In the genomic region with DNA sequence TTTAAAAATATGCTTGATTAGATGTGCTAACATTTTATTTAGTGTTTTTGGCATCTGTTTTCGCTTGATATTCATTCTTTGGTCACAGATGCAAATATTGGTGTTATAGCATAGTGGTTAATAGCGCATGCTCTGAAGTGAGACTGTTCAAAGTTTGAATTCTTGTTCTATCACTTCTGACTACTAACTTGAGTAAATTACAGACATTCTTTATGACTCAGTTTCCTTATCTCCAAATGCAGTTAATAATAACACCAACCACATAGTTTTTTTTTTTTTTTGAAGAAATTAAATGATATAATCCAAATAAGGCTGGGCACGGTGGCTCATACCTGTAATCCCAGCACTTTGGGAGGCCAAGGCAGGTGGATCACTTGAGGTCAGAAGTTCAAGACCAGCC, we compare ENCODE assay signal across 31 cellular contexts.
"Had no signal": no experiment of that assay in that cellular context is flagged by ENCODE, and none has a peak within 500 bp of the region (broad histone marks: within the 10 kb centered on the region; RNA-seq: fewer than 3 reads in every experiment).

No MANE protein-coding gene starts in this region.

- H3K36me3 ChIP-seq: adrenal gland, ascending aorta, brain microvascular endothelial cell, colonic mucosa, WERI-Rb-1 had no signal

- H3K4me3 ChIP-seq: adrenal gland, ascending aorta, colonic mucosa had no signal

- ATAC-seq: activated CD8-positive, alpha-beta T cell treated with anti-CD3 and anti-CD28 coated beads for 36 hours; activated naive CD8-positive, alpha-beta T cell treated with anti-CD3 and anti-CD28 coated beads, Interleukin-2, amount 50 U/mL, for 24 hours; effector memory CD8-positive, alpha-beta T cell; T-helper 17 cell had no signal

- H3K4me3 Mint-ChIP-seq: activated CD8-positive, alpha-beta T cell treated with anti-CD3 and anti-CD28 coated beads for 36 hours; activated naive CD4-positive, alpha-beta T cell treated with anti-CD3 and anti-CD28 coated beads for 36 hours; activated naive CD4-positive, alpha-beta T cell treated with anti-CD3 and anti-CD28 coated beads, Interleukin-2, amount 50 U/mL, for 24 hours; activated naive CD8-positive, alpha-beta T cell treated with anti-CD3 and anti-CD28 coated beads for 36 hours; activated naive CD8-positive, alpha-beta T cell treated with anti-CD3 and anti-CD28 coated beads, Interleukin-2, amount 50 U/mL, for 24 hours; activated T-helper 1 cell treated with anti-CD3 and anti-CD28 coated beads, Interleukin-12 subunit alpha, Interleukin-12 subunit beta, Interleukin-2, Interleukin-4 antibody, amounts not matched to agents 30 ng/mL and 10 ng/mL and 1 ng/mL, durations not matched to agents 14 hours and 24 hours and 36 hours; dendritic cell treated with granulocyte-macrophage colony-stimulating factor and Interleukin-4, amounts not matched to agents 40 ng/mL and 50 ng/mL, for 4 days; effector memory CD8-positive, alpha-beta T cell; T-helper 17 cell; T-helper 2 cell treated with Interferon-gamma antibody and Interleukin-4, amounts not matched to agents 5 μg/mL and 100 μg/mL, for 36 hours had no signal

- H3K4me1 Mint-ChIP-seq: activated naive CD4-positive, alpha-beta T cell treated with anti-CD3 and anti-CD28 coated beads, Interleukin-2, amount 50 U/mL, for 24 hours; T-helper 17 cell had no signal

- H3K9me3 Mint-ChIP-seq: activated CD8-positive, alpha-beta T cell treated with anti-CD3 and anti-CD28 coated beads for 36 hours; activated naive CD4-positive, alpha-beta T cell treated with anti-CD3 and anti-CD28 coated beads for 36 hours; activated naive CD4-positive, alpha-beta T cell treated with anti-CD3 and anti-CD28 coated beads, Interleukin-2, amount 50 U/mL, for 24 hours; activated naive CD8-positive, alpha-beta T cell treated with anti-CD3 and anti-CD28 coated beads for 36 hours; activated naive CD8-positive, alpha-beta T cell treated with anti-CD3 and anti-CD28 coated beads, Interleukin-2, amount 50 U/mL, for 24 hours; activated T-helper 1 cell treated with anti-CD3 and anti-CD28 coated beads, Interleukin-12 subunit alpha, Interleukin-12 subunit beta, Interleukin-2, Interleukin-4 antibody, amounts not matched to agents 30 ng/mL and 10 ng/mL and 1 ng/mL, durations not matched to agents 14 hours and 24 hours and 36 hours; activated T-helper 2 cell treated with anti-CD3 and anti-CD28 coated beads, Interferon-gamma antibody, Interleukin-2, Interleukin-4, amounts not matched to agents 10 μg/mL and 5 μg/mL and 100 μg/mL, durations not matched to agents 14 hours and 24 hours and 36 hours; dendritic cell treated with granulocyte-macrophage colony-stimulating factor and Interleukin-4, amounts not matched to agents 40 ng/mL and 50 ng/mL, for 4 days; effector memory CD8-positive, alpha-beta T cell; T-helper 2 cell treated with Interferon-gamma antibody and Interleukin-4, amounts not matched to agents 5 μg/mL and 100 μg/mL, for 36 hours had no signal

- DNase-seq: activated CD4-positive, alpha-beta T cell treated with anti-CD3 and anti-CD28 coated beads for 48 hours; activated CD4-positive, alpha-beta T cell treated with anti-CD3 and anti-CD28 coated beads, Interleukin-2, amount 50 U/mL, for 1 hour; activated CD4-positive, alpha-beta T cell treated with anti-CD3 and anti-CD28 coated beads, Interleukin-2, amount 50 U/mL, for 48 hours; activated CD4-positive, CD25-positive, alpha-beta regulatory T cell; activated CD8-positive, alpha-beta memory T cell treated with anti-CD3 and anti-CD28 coated beads for 24 hours; activated CD8-positive, alpha-beta T cell treated with anti-CD3 and anti-CD28 coated beads for 36 hours; activated effector memory CD4-positive, alpha-beta T cell treated with anti-CD3 and anti-CD28 coated beads, Interleukin-2, amount 50 U/mL, for 16 hours; activated naive CD4-positive, alpha-beta T cell treated with anti-CD3 and anti-CD28 coated beads for 36 hours; activated naive CD8-positive, alpha-beta T cell treated with anti-CD3 and anti-CD28 coated beads for 36 hours; activated naive CD8-positive, alpha-beta T cell treated with anti-CD3 and anti-CD28 coated beads, Interleukin-2, amount 50 U/mL, for 24 hours; activated T-cell treated with anti-CD3 and anti-CD28 coated beads, Interleukin-2, amount 50 U/mL, for 48 hours; adrenal gland; brain microvascular endothelial cell; caudate nucleus; colonic mucosa; effector CD4-positive, alpha-beta T cell; effector memory CD8-positive, alpha-beta T cell; foreskin fibroblast; head of caudate nucleus; hippocampal formation; T-helper 1 cell; T-helper 17 cell; T1000; WERI-Rb-1 had no signal

- H3K36me3 Mint-ChIP-seq: activated naive CD4-positive, alpha-beta T cell treated with anti-CD3 and anti-CD28 coated beads, Interleukin-2, amount 50 U/mL, for 24 hours; activated naive CD8-positive, alpha-beta T cell treated with anti-CD3 and anti-CD28 coated beads for 36 hours had no signal

- H3K27ac ChIP-seq: adrenal gland, ascending aorta, brain microvascular endothelial cell, colonic mucosa, epithelial cell of prostate, WERI-Rb-1 had no signal

- H3K9me3 ChIP-seq: adrenal gland, ascending aorta, colonic mucosa had no signal

- H3K27ac Mint-ChIP-seq: activated CD8-positive, alpha-beta T cell treated with anti-CD3 and anti-CD28 coated beads for 36 hours; activated naive CD4-positive, alpha-beta T cell treated with anti-CD3 and anti-CD28 coated beads for 36 hours; activated naive CD4-positive, alpha-beta T cell treated with anti-CD3 and anti-CD28 coated beads, Interleukin-2, amount 50 U/mL, for 24 hours; activated naive CD8-positive, alpha-beta T cell treated with anti-CD3 and anti-CD28 coated beads for 36 hours; activated naive CD8-positive, alpha-beta T cell treated with anti-CD3 and anti-CD28 coated beads, Interleukin-2, amount 50 U/mL, for 24 hours; activated T-helper 1 cell treated with anti-CD3 and anti-CD28 coated beads, Interleukin-12 subunit alpha, Interleukin-12 subunit beta, Interleukin-2, Interleukin-4 antibody, amounts not matched to agents 30 ng/mL and 10 ng/mL and 1 ng/mL, durations not matched to agents 14 hours and 24 hours and 36 hours; activated T-helper 2 cell treated with anti-CD3 and anti-CD28 coated beads, Interferon-gamma antibody, Interleukin-2, Interleukin-4, amounts not matched to agents 10 μg/mL and 5 μg/mL and 100 μg/mL, durations not matched to agents 14 hours and 24 hours and 36 hours; dendritic cell treated with granulocyte-macrophage colony-stimulating factor and Interleukin-4, amounts not matched to agents 40 ng/mL and 50 ng/mL, for 4 days; effector memory CD8-positive, alpha-beta T cell; T-helper 17 cell; T-helper 2 cell treated with Interferon-gamma antibody and Interleukin-4, amounts not matched to agents 5 μg/mL and 100 μg/mL, for 36 hours had no signal

- H3K27me3 ChIP-seq: adrenal gland, ascending aorta, brain microvascular endothelial cell, colonic mucosa had no signal

- H3K4me1 ChIP-seq: colonic mucosa had no signal
